8 cellular contexts compared by ENCODE assay signal in the genomic region with DNA sequence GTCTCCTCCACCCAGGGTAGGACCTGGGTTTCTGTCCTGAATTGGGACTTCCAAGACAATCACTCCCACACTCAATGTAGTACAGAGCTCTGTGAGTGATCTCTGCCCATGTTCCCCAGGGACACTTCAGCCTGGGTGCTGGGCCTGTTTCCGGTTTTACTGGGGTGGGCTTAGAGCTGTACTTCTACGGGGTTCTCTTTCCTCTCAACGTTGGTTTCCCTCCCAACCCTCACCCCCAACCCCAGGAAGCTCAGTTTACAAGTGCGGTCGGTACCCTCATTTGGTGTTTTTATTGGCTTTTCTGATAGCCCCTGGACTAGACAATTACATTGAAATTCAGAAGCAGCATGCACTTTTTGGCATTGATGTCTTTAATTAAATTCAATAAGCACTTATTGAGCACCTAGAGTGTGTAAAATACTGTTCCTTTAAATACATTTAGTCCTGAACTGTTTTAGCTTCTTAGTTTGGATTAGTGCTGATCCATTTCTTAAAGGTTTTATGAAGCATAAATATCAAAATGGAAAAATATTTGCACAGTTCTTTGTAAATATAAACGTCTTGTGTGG. TPM values are rescaled to one million over a fixed set of nuclear protein-coding genes. Genes with fewer than 3 reads are reported as not detected.
DNase-seq lines count a peak whose midpoint lies in the region; ATAC-seq and TF ChIP-seq lines count a peak whose summit lies in the region.

No MANE protein-coding gene starts in this region.

- 41 to 44% methylated on average over 6 of the region's 6 CpGs for WGBS in transverse colon (ENCODE audit: low coverage in 1 of 2), 2 donors

- peak overlapping the region in 2 of 3 donors; percentile 91 to 95 for H3K4me3 ChIP-seq in breast epithelium
- peak overlapping the region in 1 of 4 donors; percentile 4 for H3K4me3 ChIP-seq in transverse colon

- in situ Hi-C loops in transverse colon (cut with MboI; ENCODE audit: low pct_ligation_motif_present in 1 of 4, low pct_unique_long_range_greater_than_20kb in 1 of 4, low sequenced_read_pairs in 3 of 4): loop anchor here in 2 of 4 donors (25.0 kb wide), 1 partner anchor 231 kb away; no protein-coding TSS in a partner anchor

- H3K27ac ChIP-seq in breast epithelium: peak overlapping the region; percentile 92 to 97
- H3K27ac ChIP-seq in transverse colon: peak overlapping the region; percentile 60 to 99 (median 96)

- H3K9me3 ChIP-seq in breast epithelium (no peaks in the 10 kb centered on the region), transverse colon (no peaks in the 10 kb centered on the region)

- no peaks in the 10 kb centered on the region for H3K27me3 ChIP-seq in breast epithelium
- H3K27me3 ChIP-seq in transverse colon: no peaks in the 10 kb centered on the region

- no peak overlapping the region for H3K27ac Mint-ChIP-seq in MCF 10A (ENCODE audit: low read depth, unreplicated experiment)

- CTCF ChIA-PET in MCF 10A (lab: Yijun Ruan, JAX): interaction anchor here (0.8 to 3.0 kb wide), 22 partner anchors 8 to 511 kb away, joined by 3 to 31 read pairs (median 5); a partner anchor contains a TSS

- POLR2A ChIA-PET in MCF 10A (lab: Yijun Ruan, JAX): interaction anchor here (0.5 to 3.3 kb wide), 33 partner anchors 9 to 1563 kb away, joined by 3 to 51 read pairs (median 5); a partner anchor contains a TSS

- TF ChIP-seq POLR2A in breast epithelium (IDR thresholded peaks at IDR 0.05) (no peak), transverse colon (IDR thresholded peaks at IDR 0.05) (no peak)

- H3K4me1 Mint-ChIP-seq in MCF 10A (ENCODE audit: insufficient read depth, unreplicated experiment): peaks cover 6% of the 10 kb centered on the region

- BruUV-seq in MCF 10A (replicated peaks; lab: Mats Ljungman, UMichigan): no TSS peak

- peaks cover 1% of the 10 kb centered on the region for H3K27me3 Mint-ChIP-seq in MCF 10A (ENCODE audit: insufficient read depth, unreplicated experiment)

- no peaks in the 10 kb centered on the region for H3K9me3 Mint-ChIP-seq in MCF 10A (ENCODE audit: unreplicated experiment)

- intact Hi-C loops in breast epithelium (cut with DNase I; ENCODE audit: low total_unique reads): loop anchor here (5.0 kb wide), 1 partner anchor 421 kb away; no protein-coding TSS in a partner anchor
- intact Hi-C loops in MCF 10A (cut with micrococcal nuclease): loop anchor here (10.0 kb wide), 1 partner anchor 794 kb away; no protein-coding TSS in a partner anchor
- intact Hi-C loops in left colon (cut with DNase I, micrococcal nuclease): loop anchor here in 1 of 2 donors (5.0 kb wide), 1 partner anchor 231 kb away; no protein-coding TSS in a partner anchor
- intact Hi-C loops in transverse colon (cut with DNase I; ENCODE audit: low total_unique reads): no loop called here

- TF ChIP-seq CTCF in breast epithelium (IDR thresholded peaks at IDR 0.05) (peak in 1 of 3 donors; percentile 13), MCF 10A (IDR thresholded peaks at IDR 0.05; ENCODE audit: unreplicated experiment) (no peak), transverse colon (IDR thresholded peaks at IDR 0.05) (no peak)

- H3K4me1 ChIP-seq in breast epithelium: no peaks in the 10 kb centered on the region
- H3K4me1 ChIP-seq in transverse colon: peaks cover 15 to 35% (median 17%) of the 10 kb centered on the region in 4 donors

- H3K36me3 Mint-ChIP-seq in MCF 10A (ENCODE audit: insufficient read depth, unreplicated experiment): peaks cover 7% of the 10 kb centered on the region

- DNase-seq in breast epithelium (ENCODE audit: low spot score in 2 of 2) (no peak), MCF 10A (ENCODE audit: unreplicated experiment) (no peak), SK-N-DZ (ENCODE audit: low spot score) (peak; percentile 27), left colon (peak; percentile 10 to 26), transverse colon (no peak), RPMI8226 (no peak)

- H3K36me3 ChIP-seq in breast epithelium (no peaks in the 10 kb centered on the region), transverse colon (no peaks in the 10 kb centered on the region)

- no peak for ATAC-seq in left colon
- ATAC-seq in HG03097 (IDR thresholded peaks at IDR 0.05; ENCODE audit: low FRiP score, unreplicated experiment): no peak
- no peak for ATAC-seq in GM18502 (IDR thresholded peaks at IDR 0.05; ENCODE audit: poor library complexity, unreplicated experiment)

- H3K4me3 Mint-ChIP-seq in MCF 10A (ENCODE audit: unreplicated experiment): no peak overlapping the region

- TF ChIP-seq EP300 in transverse colon (IDR thresholded peaks at IDR 0.05; ENCODE audit: low read depth): no peak

RNA-seq across cellular contexts. Expression of a gene that starts 0.5 kb away (rescaled TPM):
- total RNA-seq in breast epithelium: 10 to 100 TPM; 19.0 to 49.5 (median 35.7) TPM
- total RNA-seq in MCF 10A (2022): 38.6 and 39.7 TPM in 2 replicates
- polyA plus RNA-seq in SK-N-DZ (2014; cell fraction: cytosol; rRNA removed): 10.5 and 10.9 TPM in 2 replicates
- polyA plus RNA-seq in SK-N-DZ (2014; cell fraction: nucleus; rRNA removed): 3.2 and 4.7 TPM in 2 replicates
- total RNA-seq in left colon: 10 to 100 TPM; 32.6 to 60.2 TPM
- total RNA-seq in transverse colon: 100 to 1,000 TPM in 2 of 4 donors, 10 to 100 TPM in 1, 1 to 10 TPM in 1; 7.8 to 119 (median 75.3) TPM

Comparison
In these comparisons a context has a peak if more than half of its experiments do, and no peak if none do; other contexts are left out.
1. DNase-seq: peak in SK-N-DZ (single experiment) and left colon (2 of 2); none in breast epithelium (0 of 2), MCF 10A (single experiment), transverse colon (single experiment) and RPMI8226 (single experiment).